26 cellular contexts compared by ENCODE assay signal in genomic region chr3:24196526-24196925, GRCh38.
DNase-seq lines count a peak whose midpoint lies in the region; ATAC-seq, FAIRE-seq and TF ChIP-seq lines count a peak whose summit lies in the region.
"Had no signal": no experiment of that assay in that cellular context is flagged by ENCODE, and none has a peak within 500 bp of the region (broad histone marks: within the 10 kb centered on the region; RNA-seq: fewer than 3 reads in every experiment).

No MANE protein-coding gene starts in this region.

- H3K27me3 ChIP-seq in mesenchymal stem cell (ENCODE audit: control insufficient read depth in 1 of 2, insufficient read depth in 1 of 2, low read length in 2 of 2) = no peaks in the 10 kb centered on the region
- no peaks in the 10 kb centered on the region for H3K27me3 ChIP-seq in effector memory CD4-positive, alpha-beta T cell (replicated peaks; ENCODE audit: control insufficient read depth, insufficient read depth, low read length, poor library complexity, severe bottlenecking)
- H3K27me3 ChIP-seq: ascending aorta, heart left ventricle, pancreas had no signal

- H2AFZ ChIP-seq in mesenchymal stem cell (ENCODE audit: low read depth, low read length) = no peak overlapping the region

- H3K9ac ChIP-seq in mesenchymal stem cell (ENCODE audit: low read length) = no peak overlapping the region

- no peaks in the 10 kb centered on the region for H3K36me3 ChIP-seq in mesenchymal stem cell (ENCODE audit: control insufficient read depth in 1 of 2, insufficient read depth in 2 of 2, low read depth in 1 of 2, low read length in 2 of 2)
- H3K36me3 ChIP-seq in effector memory CD4-positive, alpha-beta T cell (ENCODE audit: control insufficient read depth, insufficient read depth, low read length) = no peaks in the 10 kb centered on the region
- H3K36me3 ChIP-seq: ascending aorta, heart left ventricle, pancreas had no signal

- H3K79me1 ChIP-seq in mesenchymal stem cell (replicated peaks; ENCODE audit: low read length, poor library complexity, severe bottlenecking) = peaks cover 2% of the 10 kb centered on the region

- no peak overlapping the region for H4K8ac ChIP-seq in mesenchymal stem cell (ENCODE audit: low read length)

- TF ChIP-seq CTCF in AG09319 (IDR thresholded peaks at IDR 0.05; ENCODE audit: low read depth, low read length) (no peak), astrocyte of the spinal cord (IDR thresholded peaks at IDR 0.05; ENCODE audit: low read depth, low read length) (no peak), mesothelial cell of epicardium (IDR thresholded peaks at IDR 0.05; ENCODE audit: unreplicated experiment) (no peak)

- no peak overlapping the region for H3K18ac ChIP-seq in mesenchymal stem cell (ENCODE audit: low read depth in 1 of 2, low read length in 2 of 2)

- no peak overlapping the region for H2BK5ac ChIP-seq in mesenchymal stem cell (ENCODE audit: low read depth, low read length, poor library complexity, severe bottlenecking)

- no peaks in the 10 kb centered on the region for H3K9me3 Mint-ChIP-seq in mesothelial cell of epicardium
- H3K9me3 Mint-ChIP-seq: activated CD4-positive, alpha-beta memory T cell treated with anti-CD3 and anti-CD28 coated beads, Interleukin-2, amount 10 ng/mL, durations not matched to agents 7 days and 5 days; activated naive CD4-positive, alpha-beta T cell treated with anti-CD3 and anti-CD28 coated beads for 36 hours; naive thymus-derived CD8-positive, alpha-beta T cell; T-helper 1 cell treated with Interleukin-12 subunit alpha and Interleukin-12 subunit beta and Interleukin-4 antibody, amounts not matched to agents 30 μg/mL and 1 μg/mL, for 36 hours had no signal

- H3K4me3 Mint-ChIP-seq in mesothelial cell of epicardium = no peak overlapping the region
- H3K4me3 Mint-ChIP-seq: activated CD4-positive, alpha-beta memory T cell treated with anti-CD3 and anti-CD28 coated beads, Interleukin-2, amount 10 ng/mL, durations not matched to agents 7 days and 5 days; activated naive CD4-positive, alpha-beta T cell treated with anti-CD3 and anti-CD28 coated beads for 36 hours; B cell; naive thymus-derived CD8-positive, alpha-beta T cell; T-helper 1 cell treated with Interleukin-12 subunit alpha and Interleukin-12 subunit beta and Interleukin-4 antibody, amounts not matched to agents 30 μg/mL and 1 μg/mL, for 36 hours had no signal

- H3K4me1 Mint-ChIP-seq in mesothelial cell of epicardium = peaks cover 14% of the 10 kb centered on the region
- H3K4me1 Mint-ChIP-seq: activated CD4-positive, alpha-beta memory T cell treated with anti-CD3 and anti-CD28 coated beads, Interleukin-2, amount 10 ng/mL, durations not matched to agents 7 days and 5 days; B cell; naive thymus-derived CD8-positive, alpha-beta T cell had no signal

- H3K4me1 ChIP-seq in mesenchymal stem cell (ENCODE audit: control insufficient read depth, insufficient read depth, low read depth, low read length) = no peaks in the 10 kb centered on the region
- H3K4me1 ChIP-seq in effector memory CD4-positive, alpha-beta T cell (ENCODE audit: control insufficient read depth, insufficient read depth, low read length, poor library complexity, severe bottlenecking) = no peaks in the 10 kb centered on the region
- H3K4me1 ChIP-seq: pancreas had no signal

- no peak overlapping the region for H2BK12ac ChIP-seq in mesenchymal stem cell (ENCODE audit: low read length in 2 of 2)

- no peak for FAIRE-seq in frontal cortex (lab: Jason Lieb, UNC)
- FAIRE-seq: H1, pancreas had no signal

- peak overlapping the region; percentile 49 for H3K27ac ChIP-seq in mesenchymal stem cell (ENCODE audit: low read length, poor library complexity, severe bottlenecking)
- H3K27ac ChIP-seq in effector memory CD4-positive, alpha-beta T cell (ENCODE audit: insufficient read depth, low read length, poor library complexity, severe bottlenecking) = no peak overlapping the region
- H3K27ac ChIP-seq: heart left ventricle, pancreas had no signal

- H3K4me2 ChIP-seq in mesenchymal stem cell (ENCODE audit: low read length, poor library complexity, severe bottlenecking) = no peak overlapping the region

- no peak overlapping the region for H3K14ac ChIP-seq in mesenchymal stem cell (ENCODE audit: low read length in 2 of 2)

- in situ Hi-C loops in astrocyte of the spinal cord (cut with HindIII; ENCODE audit: low sequenced_read_pairs) = no loop called here

- H3K9me3 ChIP-seq in mesenchymal stem cell (ENCODE audit: control insufficient read depth, low read length) = no peaks in the 10 kb centered on the region
- no peaks in the 10 kb centered on the region for H3K9me3 ChIP-seq in effector memory CD4-positive, alpha-beta T cell (ENCODE audit: control insufficient read depth, low read length)
- H3K9me3 ChIP-seq: ascending aorta, heart left ventricle, pancreas had no signal

- no peak overlapping the region for H4K91ac ChIP-seq in mesenchymal stem cell (ENCODE audit: low read length)

- no peak overlapping the region for H3K4me3 ChIP-seq in astrocyte of the spinal cord (ENCODE audit: low read depth, low read length)
- no peak overlapping the region for H3K4me3 ChIP-seq in mesenchymal stem cell (ENCODE audit: insufficient read depth in 1 of 2, low read depth in 1 of 2, low read length in 2 of 2)
- H3K4me3 ChIP-seq in effector memory CD4-positive, alpha-beta T cell (ENCODE audit: insufficient read depth, low read depth, low read length, poor library complexity, severe bottlenecking) = no peak overlapping the region
- H3K4me3 ChIP-seq: ascending aorta, heart left ventricle, pancreas had no signal

- peak; percentile 77 for DNase-seq in AG09319 (ENCODE audit: extremely low read depth, low read depth)
- DNase-seq in HS-5 (ENCODE audit: low read depth) = peak; percentile 60
- DNase-seq in astrocyte of the spinal cord (ENCODE audit: low read depth, low spot score) = peak; percentile 34
- no peak for DNase-seq in mesenchymal stem cell
- DNase-seq in effector memory CD4-positive, alpha-beta T cell = no peak
- DNase-seq in mesothelial cell of epicardium (ENCODE audit: low spot score in 2 of 2, unreplicated experiment in 2 of 2) = no peak
- no peak for DNase-seq in frontal cortex (ENCODE audit: low spot score in 2 of 2)
- DNase-seq: activated CD4-positive, alpha-beta memory T cell treated with anti-CD3 and anti-CD28 coated beads, Interleukin-2, amount 10 ng/mL, durations not matched to agents 7 days and 5 days; activated naive CD4-positive, alpha-beta T cell treated with anti-CD3 and anti-CD28 coated beads for 36 hours; activated T-cell treated with anti-CD3 and anti-CD28 coated beads, Interleukin-2, amount 50 U/mL, for 1 hour; dermis blood vessel endothelial cell; DMS 273 treated with DMSO at 0.1 percent for 48 hours; heart left ventricle; KG1; naive thymus-derived CD8-positive, alpha-beta T cell; NCI-H1092 treated with DMSO at 0.1 percent for 48 hours; NCI-H2081 treated with DMSO at 0.1 percent for 48 hours; NCI-H524; pancreas; stimulated activated CD4-positive, alpha-beta T cell treated with anti-CD3 and anti-CD28 coated beads, Interleukin-2, amount 100 ng/mL, for 24 hours had no signal

- H3K23ac ChIP-seq in mesenchymal stem cell (ENCODE audit: low read length in 2 of 2) = no peak overlapping the region

- no peak overlapping the region for H2BK15ac ChIP-seq in mesenchymal stem cell (ENCODE audit: low read depth, poor library complexity, severe bottlenecking)

- H2BK120ac ChIP-seq in mesenchymal stem cell (ENCODE audit: low read depth, low read length) = no peak overlapping the region

- peaks cover 37% of the 10 kb centered on the region for H3K27me3 Mint-ChIP-seq in mesothelial cell of epicardium (ENCODE audit: low read depth)

- no peak overlapping the region for H2AK5ac ChIP-seq in mesenchymal stem cell (ENCODE audit: low read length, severe bottlenecking)

- H3K27ac Mint-ChIP-seq in mesothelial cell of epicardium = no peak overlapping the region
- H3K27ac Mint-ChIP-seq: activated CD4-positive, alpha-beta memory T cell treated with anti-CD3 and anti-CD28 coated beads, Interleukin-2, amount 10 ng/mL, durations not matched to agents 7 days and 5 days; activated naive CD4-positive, alpha-beta T cell treated with anti-CD3 and anti-CD28 coated beads for 36 hours; B cell; naive thymus-derived CD8-positive, alpha-beta T cell; T-helper 1 cell treated with Interleukin-12 subunit alpha and Interleukin-12 subunit beta and Interleukin-4 antibody, amounts not matched to agents 30 μg/mL and 1 μg/mL, for 36 hours had no signal

- H3K4ac ChIP-seq in mesenchymal stem cell (ENCODE audit: low read depth in 1 of 2, low read length in 2 of 2) = no peak overlapping the region

- no peaks in the 10 kb centered on the region for H3K36me3 Mint-ChIP-seq in mesothelial cell of epicardium

- no peak for ATAC-seq in GM21515 (IDR thresholded peaks at IDR 0.05; ENCODE audit: unreplicated experiment)
- ATAC-seq: heart left ventricle; naive thymus-derived CD8-positive, alpha-beta T cell; pancreas; Right ventricle myocardium inferior had no signal

Comparison
In these comparisons a context has a peak if more than half of its experiments do, and no peak if none do; other contexts are left out.
1. DNase-seq: peak in AG09319 (single experiment), HS-5 (single experiment) and astrocyte of the spinal cord (single experiment); none in mesenchymal stem cell (single experiment), effector memory CD4-positive, alpha-beta T cell (0 of 3), mesothelial cell of epicardium (0 of 2) and frontal cortex (0 of 2).